In genomic region chr1:226187019-226187322, GRCh38 we compare ENCODE assay signal across 1 cellular context.
TF ChIP-seq lines count a peak whose summit lies in the region.

No MANE protein-coding gene starts in this region.

TF ChIP-seq in HepG2, 621 proteins besides CTCF, POLR2A, EP300 and RAD21 (continued from another document and continues in another):
- TF ChIP-seq ZNF326 (CRISPR knock-in tag; IDR thresholded peaks at IDR 0.05; ENCODE audit: borderline replicate concordance) (no peak), ZNF441 (CRISPR knock-in tag; IDR thresholded peaks at IDR 0.05; ENCODE audit: borderline replicate concordance) (0 out of 2 replicates have a peak, but pooled peaks have one; percentile 89), ZNF781 (CRISPR knock-in tag; IDR thresholded peaks at IDR 0.05; ENCODE audit: borderline replicate concordance, not compliant biosample characterization) (peak; percentile 2), KLF16 (CRISPR knock-in tag; IDR thresholded peaks at IDR 0.05) (peak in 1 of 2 experiments; percentile 40; a peak in 1 of 4 replicates), ZFX (CRISPR knock-in tag; IDR thresholded peaks at IDR 0.05; ENCODE audit: low read depth) (peak; percentile 55; the same call in 1 of the 2 replicates), ZNF407 (CRISPR knock-in tag; IDR thresholded peaks at IDR 0.05; ENCODE audit: not compliant biosample characterization) (peak; percentile 30), JDP2 (CRISPR knock-in tag; IDR thresholded peaks at IDR 0.05; ENCODE audit: borderline replicate concordance) (no peak), PAWR (CRISPR knock-in tag; IDR thresholded peaks at IDR 0.05; ENCODE audit: borderline replicate concordance) (no peak), ASH2L (IDR thresholded peaks at IDR 0.05; ENCODE audit: insufficient read length, low read depth, low read length) (peak; percentile 12), TIGD3 (CRISPR knock-in tag; IDR thresholded peaks at IDR 0.05; ENCODE audit: borderline replicate concordance) (no peak), HOXD1 (CRISPR knock-in tag; IDR thresholded peaks at IDR 0.05) (0 out of 2 replicates have a peak, but pooled peaks have one; percentile 4), PHF21A (CRISPR knock-in tag; IDR thresholded peaks at IDR 0.05) (peak; percentile 18; the same call in 1 of the 2 replicates), FOXC1 (CRISPR knock-in tag; IDR thresholded peaks at IDR 0.05; ENCODE audit: borderline replicate concordance) (0 out of 2 replicates have a peak, but pooled peaks have one; percentile 0), CSRNP1 (CRISPR knock-in tag; IDR thresholded peaks at IDR 0.05) (0 out of 2 replicates have a peak, but pooled peaks have one; percentile 9), BRF2 (CRISPR knock-in tag; IDR thresholded peaks at IDR 0.05) (0 out of 2 replicates have a peak, but pooled peaks have one; percentile 5), ZNF766 (CRISPR knock-in tag; IDR thresholded peaks at IDR 0.05; ENCODE audit: borderline replicate concordance) (no peak), HMGXB4 (CRISPR knock-in tag; IDR thresholded peaks at IDR 0.05; ENCODE audit: borderline replicate concordance in 1 of 2, low read depth in 1 of 2) (peak in 1 of 2 experiments; percentile 16; a peak in 1 of 4 replicates), MTA3 (CRISPR knock-in tag; IDR thresholded peaks at IDR 0.05) (no peak), ZGPAT (CRISPR knock-in tag; IDR thresholded peaks at IDR 0.05) (0 out of 2 replicates have a peak, but pooled peaks have one; percentile 40), GRHL1 (CRISPR knock-in tag; conservative IDR thresholded peaks at IDR 0.05) (no peak), PAXIP1 (CRISPR knock-in tag; conservative IDR thresholded peaks at IDR 0.05) (peak; percentile 18; the same call in 1 of the 2 replicates), REST (IDR thresholded peaks at IDR 0.05; ENCODE audit: borderline replicate concordance in 1 of 2, low read depth in 1 of 2, low read length in 2 of 2) (0 out of 4 replicates have a peak, but pooled peaks of 1 of the 2 experiments have one; percentile 1), SOX6 (IDR thresholded peaks at IDR 0.05) (no peak), SOX6 (CRISPR knock-in tag; IDR thresholded peaks at IDR 0.05) (peak; percentile 9; the same call in 1 of the 2 replicates)
